ENCODE assay signal across 1 cellular context in genomic region chrX:42615161-42615563, GRCh38.
TF ChIP-seq lines count a peak whose summit lies in the region.

No MANE protein-coding gene starts in this region.

TF ChIP-seq in GM23338, 12 proteins besides CTCF, POLR2A, EP300 and RAD21:
- TF ChIP-seq ZNF462 (CRISPR knock-in tag; IDR thresholded peaks at IDR 0.05) (no peak), EZH2phosphoT487 (IDR thresholded peaks at IDR 0.05; ENCODE audit: unreplicated experiment) (no peak), ETS1 (IDR thresholded peaks at IDR 0.05) (no peak), STAT1 (IDR thresholded peaks at IDR 0.05; ENCODE audit: unreplicated experiment) (no peak), POLR2AphosphoS5 (IDR thresholded peaks at IDR 0.05; ENCODE audit: low read depth) (no peak), NANOG (IDR thresholded peaks at IDR 0.05; ENCODE audit: borderline replicate concordance) (no peak)
